Comparison of ENCODE assay signal across 14 cellular contexts in genomic region chr11:119854521-119854920, GRCh38.
DNase-seq lines count a peak whose midpoint lies in the region; ATAC-seq lines count a peak whose summit lies in the region.
"Had no signal": no experiment of that assay in that cellular context is flagged by ENCODE, and none has a peak within 500 bp of the region (broad histone marks: within the 10 kb centered on the region; RNA-seq: fewer than 3 reads in every experiment).

No MANE protein-coding gene starts in this region.

- ATAC-seq in GM19395 (IDR thresholded peaks at IDR 0.05; ENCODE audit: unreplicated experiment): no peak
- ATAC-seq: activated CD4-positive, alpha-beta T cell treated with anti-CD3 and anti-CD28 coated beads for 36 hours; lower lobe of right lung; naive thymus-derived CD4-positive, alpha-beta T cell had no signal

- H3K4me1 ChIP-seq in BLaER1 (peaks cover 17% of the 10 kb centered on the region), duodenal mucosa (ENCODE audit: control insufficient read depth in 1 of 2, insufficient read depth in 2 of 2, low read length in 2 of 2) (peaks cover 7 to 21% of the 10 kb centered on the region in 2 donors)
- H3K4me1 ChIP-seq: lower lobe of right lung had no signal

- H3K27me3 ChIP-seq in BLaER1 (no peaks in the 10 kb centered on the region), duodenal mucosa (ENCODE audit: control insufficient read depth in 1 of 2, insufficient read depth in 2 of 2, low read length in 2 of 2) (no peaks in the 10 kb centered on the region)

- 0 out of 2 replicates have a peak overlapping the region, but pooled peaks have one; percentile 8 for H3K9ac ChIP-seq in BLaER1
- no peak overlapping the region for H3K9ac ChIP-seq in duodenal mucosa (ENCODE audit: low read depth in 1 of 2, low read length in 2 of 2)

- no peaks in the 10 kb centered on the region for H3K9me3 ChIP-seq in BLaER1
- no peaks in the 10 kb centered on the region for H3K9me3 ChIP-seq in duodenal mucosa (ENCODE audit: control insufficient read depth in 1 of 2, low read length in 2 of 2)
- H3K9me3 ChIP-seq: lower lobe of right lung had no signal

- H3K36me3 ChIP-seq in BLaER1 (no peaks in the 10 kb centered on the region), duodenal mucosa (ENCODE audit: control insufficient read depth in 1 of 2, insufficient read depth in 2 of 2, low read length in 2 of 2) (no peaks in the 10 kb centered on the region)
- H3K36me3 ChIP-seq: lower lobe of right lung had no signal

- peak overlapping the region; percentile 74 for H3K4me2 ChIP-seq in BLaER1

- H3K27ac ChIP-seq in BLaER1 (no peak overlapping the region), duodenal mucosa (ENCODE audit: low read depth, low read length) (no peak overlapping the region)
- H3K27ac ChIP-seq: lower lobe of right lung had no signal

- DNase-seq in DMS53 treated with DMSO at 0.1 percent for 48 hours (lab: John Stamatoyannopoulos, UW; ENCODE audit: unreplicated experiment) (peak; percentile 62), NCI-H526 treated with DMSO at 0.1 percent for 48 hours (lab: John Stamatoyannopoulos, UW) (peak; percentile 65), germinal center (ENCODE audit: low spot score) (no peak), putamen (ENCODE audit: low spot score) (no peak)
- DNase-seq in stimulated activated CD4-positive, alpha-beta T cell treated with anti-CD3 and anti-CD28 coated beads, Interleukin-4, amount 100 ng/mL, for 24 hours: no peak
- DNase-seq: activated CD4-positive, alpha-beta T cell treated with anti-CD3 and anti-CD28 coated beads for 36 hours; effector CD8-positive, alpha-beta T cell; lower lobe of right lung; naive thymus-derived CD4-positive, alpha-beta T cell; NCI-H1092 treated with DMSO at 0.1 percent for 48 hours; NK-92 treated with Interleukin-12 subunit alpha and Interleukin-12 subunit beta, amount 100 ng/mL, for 24 hours had no signal

- H3K4me3 ChIP-seq in BLaER1: peak overlapping the region; percentile 24; the same call in 1 of the 2 replicates
- peak overlapping the region; percentile 46 to 59 for H3K4me3 ChIP-seq in duodenal mucosa (ENCODE audit: low read depth in 1 of 2, low read length in 2 of 2)
- H3K4me3 ChIP-seq: lower lobe of right lung had no signal

- H4K20me1 ChIP-seq in BLaER1: no peaks in the 10 kb centered on the region

Comparison
In these comparisons a context has a peak if more than half of its experiments do, and no peak if none do; other contexts are left out.
1. DNase-seq: peak in DMS53 treated with DMSO at 0.1 percent for 48 hours (single experiment) and NCI-H526 treated with DMSO at 0.1 percent for 48 hours (single experiment); none in stimulated activated CD4-positive, alpha-beta T cell treated with anti-CD3 and anti-CD28 coated beads, Interleukin-4, amount 100 ng/mL, for 24 hours (single experiment), germinal center (single experiment) and putamen (single experiment).